Comparison of ENCODE assay signal across 7 cellular contexts in the genomic region with DNA sequence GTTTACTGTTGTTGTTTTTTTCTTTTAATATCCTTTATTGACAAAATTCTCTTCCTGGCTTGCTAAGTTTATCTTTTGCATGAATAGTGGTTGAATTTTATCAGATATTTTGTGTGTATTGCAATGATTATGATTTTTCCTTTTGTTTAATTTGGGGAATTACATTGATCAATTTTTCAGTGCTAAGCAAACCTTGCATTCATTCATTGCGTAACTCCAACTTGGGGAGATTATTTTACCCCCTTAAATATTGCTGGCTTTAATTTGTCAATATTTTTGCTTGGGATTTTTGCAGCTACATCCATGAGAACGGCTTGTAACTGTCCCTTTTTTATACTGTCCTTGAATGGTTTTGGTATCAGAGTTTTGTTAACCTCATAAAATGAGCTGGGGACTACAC.
"Had no signal": no experiment of that assay in that cellular context is flagged by ENCODE, and none has a peak within 500 bp of the region (broad histone marks: within the 10 kb centered on the region; RNA-seq: fewer than 3 reads in every experiment).

No MANE protein-coding gene starts in this region.

- H2AFZ ChIP-seq: GM23248 had no signal

- H3K27ac ChIP-seq: GM23248, HL-60 had no signal

- H3K9ac ChIP-seq: GM23248 had no signal

- FAIRE-seq: H54 had no signal

- H3K4me3 ChIP-seq: GM23248 had no signal

- DNase-seq: GM23248, GOT3, H9, HCEC 1CT, KG1 had no signal
